In the genomic region with DNA sequence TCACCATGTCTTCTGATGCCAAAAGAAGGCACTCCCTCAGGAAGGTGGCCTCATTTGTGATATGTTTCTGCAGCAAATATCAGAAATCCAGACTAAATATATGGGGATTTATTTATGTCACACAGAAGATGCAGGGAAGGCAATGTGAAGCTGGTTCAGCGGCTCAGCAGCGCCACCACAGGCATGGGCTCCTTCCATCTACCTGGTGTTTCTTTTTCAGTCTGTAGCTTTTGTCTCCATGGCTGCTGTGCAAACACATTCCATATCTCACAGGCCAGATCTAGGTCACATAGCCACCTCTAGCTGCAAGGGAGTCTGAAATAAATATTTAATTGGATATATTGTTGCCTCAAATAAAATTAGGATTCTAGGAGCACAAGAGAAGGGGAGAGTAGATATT, we compare ENCODE assay signal across 11 cellular contexts.
A peak's percentile ranks its signal among the peaks of the same experiment; 100 is the strongest.
DNase-seq lines count a peak whose midpoint lies in the region; ATAC-seq and TF ChIP-seq lines count a peak whose summit lies in the region.
"Had no signal": no experiment of that assay in that cellular context is flagged by ENCODE, and none has a peak within 500 bp of the region (broad histone marks: within the 10 kb centered on the region; RNA-seq: fewer than 3 reads in every experiment).

No MANE protein-coding gene starts in this region.

- H3K36me3 Mint-ChIP-seq in type B pancreatic cell, result no peaks in the 10 kb centered on the region

- BruUV-seq in PC-3 (replicated peaks; lab: Mats Ljungman, UMichigan), result no TSS peak

- DNase-seq in Caki2 (ENCODE audit: low read depth) (peak; percentile 15), H4 (ENCODE audit: low spot score) (peak; percentile 10), PC-3 (peak; percentile 47), iPS DF 4.7 (ENCODE audit: extremely low read depth, low spot score) (peak; percentile 36), NCI-H1436 (lab: John Stamatoyannopoulos, UW) (no peak), type B pancreatic cell (ENCODE audit: extremely low spot score, unreplicated experiment) (no peak), cortex of kidney (lab: John Stamatoyannopoulos, UW) (no peak), T-helper 9 cell (no peak)
- DNase-seq: GDM1; stimulated activated naive CD4-positive, alpha-beta T cell treated with Interleukin-2 at 50 U/mL for 16 hours had no signal

- no peaks in the 10 kb centered on the region for H3K36me3 ChIP-seq in PC-3 (ENCODE audit: low read depth, low read length)

- peaks cover 20% of the 10 kb centered on the region for H3K27me3 ChIP-seq in PC-3 (ENCODE audit: low read length)

- no peak overlapping the region for H3K4me3 ChIP-seq in PC-3 (ENCODE audit: low read length)

- in situ Hi-C loops in Caki2 (cut with HindIII; ENCODE audit: low pct_unique_long_range_greater_than_20kb, low sequenced_read_pairs), result no loop called here

- no peaks in the 10 kb centered on the region for H3K27me3 Mint-ChIP-seq in type B pancreatic cell

- CTCF ChIA-PET in PC-3 (lab: Charles Lee), result no interaction called here

- POLR2A ChIA-PET in PC-3 (lab: Charles Lee; ENCODE audit: unreplicated experiment), result no interaction called here

- H3K4me3 Mint-ChIP-seq in type B pancreatic cell, result no peak overlapping the region

- no peak overlapping the region for H2AFZ ChIP-seq in PC-3 (ENCODE audit: low read length)

- H3K4me1 Mint-ChIP-seq in type B pancreatic cell (ENCODE audit: unreplicated experiment), result no peaks in the 10 kb centered on the region

- H3K9me3 ChIP-seq in PC-3 (ENCODE audit: low read length), result no peaks in the 10 kb centered on the region

- no peaks in the 10 kb centered on the region for H3K9me2 ChIP-seq in PC-3 (replicated peaks; ENCODE audit: low read length)

- intact Hi-C loops in PC-3 (cut with micrococcal nuclease), result no loop called here

- H3K4me1 ChIP-seq in PC-3 (ENCODE audit: insufficient read depth, low read length), result no peaks in the 10 kb centered on the region

- no peak overlapping the region for H3K4me2 ChIP-seq in PC-3 (ENCODE audit: low read length)

- H3K9ac ChIP-seq in PC-3 (ENCODE audit: low read length), result no peak overlapping the region

- no peaks in the 10 kb centered on the region for H3F3A ChIP-seq in PC-3 (ENCODE audit: low read length, unreplicated experiment)

- H4K20me1 ChIP-seq in PC-3 (ENCODE audit: low read length), result no peaks in the 10 kb centered on the region

- H3K27ac ChIP-seq in PC-3 (ENCODE audit: low read length), result no peak overlapping the region

- no peak overlapping the region for H3K27ac Mint-ChIP-seq in type B pancreatic cell
- H3K27ac Mint-ChIP-seq: activated T-helper 2 cell treated with anti-CD3 and anti-CD28 coated beads, Interferon-gamma antibody, Interleukin-2, Interleukin-4, amounts not matched to agents 10 μg/mL and 5 μg/mL and 100 μg/mL, durations not matched to agents 14 hours and 24 hours and 36 hours had no signal

- no peaks in the 10 kb centered on the region for H3K79me2 ChIP-seq in PC-3 (ENCODE audit: low read length)

- peaks cover 5% of the 10 kb centered on the region for H3K9me3 Mint-ChIP-seq in type B pancreatic cell
- H3K9me3 Mint-ChIP-seq: activated T-helper 2 cell treated with anti-CD3 and anti-CD28 coated beads, Interferon-gamma antibody, Interleukin-2, Interleukin-4, amounts not matched to agents 10 μg/mL and 5 μg/mL and 100 μg/mL, durations not matched to agents 14 hours and 24 hours and 36 hours had no signal

- TF ChIP-seq CTCF in PC-3 (conservative IDR thresholded peaks at IDR 0.05; ENCODE audit: low read depth, low read length) (peak; percentile 63), type B pancreatic cell (conservative IDR thresholded peaks at IDR 0.05) (no peak)

- ATAC-seq in PC-3, result no peak

Comparison
In these comparisons a context has a peak if more than half of its experiments do, and no peak if none do; other contexts are left out.
1. DNase-seq: peak in Caki2 (single experiment), H4 (single experiment), PC-3 (single experiment) and iPS DF 4.7 (single experiment); none in NCI-H1436 (single experiment), type B pancreatic cell (single experiment), cortex of kidney (single experiment) and T-helper 9 cell (single experiment).